ENCODE assay signal across 8 cellular contexts in the genomic region with DNA sequence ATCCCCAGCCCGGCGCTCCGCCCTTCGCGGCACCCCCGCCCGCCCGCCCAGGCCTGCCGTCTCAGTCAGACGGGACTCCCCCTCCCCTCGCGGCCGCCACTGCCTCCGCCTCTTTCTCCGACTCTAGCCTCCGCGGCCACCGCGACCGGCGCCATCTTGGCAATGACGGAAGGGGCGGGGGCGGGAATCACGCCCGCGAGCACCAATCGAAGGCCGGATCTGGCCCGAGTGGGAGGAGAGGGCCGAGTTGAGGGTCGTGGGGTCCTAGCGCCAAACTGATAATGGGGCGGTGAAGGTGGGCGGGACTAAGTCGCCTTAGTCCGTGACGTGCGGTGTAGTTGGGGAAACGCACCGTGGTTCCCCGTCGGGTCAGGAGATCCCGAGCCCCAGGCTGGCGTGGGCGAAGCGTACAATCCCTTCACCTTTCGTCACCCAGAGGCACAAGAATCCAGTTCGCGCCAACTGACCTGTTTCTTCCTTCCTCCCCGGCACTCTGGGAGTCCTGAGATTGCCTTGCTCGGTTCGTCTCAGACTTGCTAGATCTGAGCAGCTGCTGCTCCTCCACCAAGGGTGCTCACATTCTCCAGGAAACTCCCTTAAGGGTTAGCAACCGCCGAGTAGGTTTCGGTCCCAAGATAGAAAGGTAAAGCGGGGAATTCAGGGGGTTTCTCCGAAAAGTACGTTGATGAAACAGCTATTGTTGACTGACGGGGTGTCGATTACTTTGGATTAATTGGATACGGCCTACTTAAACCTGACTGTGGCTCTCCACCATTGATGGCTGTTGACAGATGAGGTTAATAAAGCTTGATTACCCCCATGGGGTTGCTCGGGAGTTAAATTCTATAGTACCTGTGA.
DNase-seq lines count a peak whose midpoint lies in the region; ATAC-seq and TF ChIP-seq lines count a peak whose summit lies in the region.

A gene (minus strand): TSS at position 164 of the 858 bp plus-strand sequence. CDS start 35,843 bp downstream, outside the sequence.

- peak; percentile 62 for TF ChIP-seq POLR2A in GM18951 (IDR thresholded peaks at IDR 0.05; ENCODE audit: extremely low read depth, insufficient read depth, insufficient read length)

- in situ Hi-C loops in GM18951 (cut with MboI; ENCODE audit: low sequenced_read_pairs, unreplicated experiment) = no loop called here

- DNase-seq in AG08395 (ENCODE audit: low spot score) = peak; percentile 94
- DNase-seq in NCI-H345 (lab: John Stamatoyannopoulos, UW) = peak; percentile 96
- peak; percentile 96 to 99 (median 98) for DNase-seq in activated CD4-positive, CD25-positive, alpha-beta regulatory T cell (lab: John Stamatoyannopoulos, UW)
- peak; percentile 99 for DNase-seq in central memory CD4-positive, alpha-beta T cell
- DNase-seq in inferior parietal cortex (ENCODE audit: extremely low spot score) = peak; percentile 96
- peak; percentile 96 to 98 for DNase-seq in stimulated activated CD4-positive, alpha-beta T cell treated with anti-CD3 and anti-CD28 coated beads, Interleukin-12 subunit alpha, Interleukin-12 subunit beta, amount 100 ng/mL, for 24 hours (ENCODE audit: low read depth in 2 of 2)

- peak; percentile 80 for ATAC-seq in HG03196 (IDR thresholded peaks at IDR 0.05; ENCODE audit: unreplicated experiment)

Comparison
In these comparisons a context has a peak if more than half of its experiments do, and no peak if none do; other contexts are left out.
1. Peak in every context shown above with its lines: DNase-seq and ATAC-seq.